ENCODE assay signal across 15 cellular contexts in the genomic region with DNA sequence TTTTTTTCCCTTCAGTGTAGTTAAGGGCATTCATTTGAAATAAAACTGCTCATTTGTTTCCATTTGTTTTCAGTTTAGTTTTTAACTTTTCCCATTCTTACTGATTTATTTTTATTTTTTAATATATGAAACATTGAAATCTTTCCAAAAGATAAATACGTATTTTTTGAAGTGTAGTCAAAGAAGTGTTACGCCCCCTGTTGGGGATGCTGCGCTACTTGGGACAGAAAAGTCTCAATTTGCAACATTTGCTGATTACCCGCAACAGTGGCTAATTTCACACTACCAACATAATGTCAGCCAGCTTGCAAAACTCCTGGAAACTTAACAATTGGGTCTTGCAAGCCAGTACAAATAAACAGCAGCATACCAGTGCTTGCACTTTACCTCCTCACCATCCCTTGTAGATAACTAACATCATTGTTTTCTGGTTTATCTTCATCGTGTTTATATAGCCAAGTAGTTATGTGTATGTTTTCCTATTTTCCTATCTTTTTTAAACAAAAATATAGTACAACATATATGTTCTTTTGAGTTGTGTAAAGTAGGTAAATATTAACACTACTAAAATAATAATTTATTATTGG.
DNase-seq lines count a peak whose midpoint lies in the region; ATAC-seq and TF ChIP-seq lines count a peak whose summit lies in the region.
"Had no signal": no experiment of that assay in that cellular context is flagged by ENCODE, and none has a peak within 500 bp of the region (broad histone marks: within the 10 kb centered on the region; RNA-seq: fewer than 3 reads in every experiment).

No MANE protein-coding gene starts in this region.

- H3K4me3 ChIP-seq in Karpas-422 (ENCODE audit: low read length) (no peak overlapping the region), brain microvascular endothelial cell (ENCODE audit: low read depth, low read length) (no peak overlapping the region)
- H3K4me3 ChIP-seq: upper lobe of right lung had no signal

- TF ChIP-seq CTCF in brain microvascular endothelial cell (IDR thresholded peaks at IDR 0.05; ENCODE audit: low read depth, low read length, missing control alignments): peak; percentile 61
- peak; percentile 70 for TF ChIP-seq CTCF in mesothelial cell of epicardium (IDR thresholded peaks at IDR 0.05; ENCODE audit: unreplicated experiment)

- H3K27ac ChIP-seq in Karpas-422 (ENCODE audit: low read length) (no peak overlapping the region), brain microvascular endothelial cell (no peak overlapping the region)
- H3K27ac ChIP-seq: epithelial cell of prostate, upper lobe of right lung had no signal

- no peaks in the 10 kb centered on the region for H3K27me3 Mint-ChIP-seq in mesothelial cell of epicardium (ENCODE audit: low read depth)
- H3K27me3 Mint-ChIP-seq: activated CD4-positive, alpha-beta T cell treated with anti-CD3 and anti-CD28 coated beads, Interleukin-2, amount 10 ng/mL, durations not matched to agents 24 days and 14 days; activated naive CD8-positive, alpha-beta T cell treated with anti-CD3 and anti-CD28 coated beads for 36 hours had no signal

- no peak overlapping the region for H3K4me2 ChIP-seq in Karpas-422 (ENCODE audit: low read depth, low read length, poor library complexity, severe bottlenecking)

- no peak for ATAC-seq in HG02870 (IDR thresholded peaks at IDR 0.05; ENCODE audit: unreplicated experiment)
- ATAC-seq: left cardiac atrium, Right ventricle myocardium inferior, upper lobe of right lung had no signal

- H3K79me2 ChIP-seq in Karpas-422 (ENCODE audit: low read length): no peaks in the 10 kb centered on the region

- H3K27me3 ChIP-seq in Karpas-422 (ENCODE audit: low read length) (no peaks in the 10 kb centered on the region), brain microvascular endothelial cell (replicated peaks) (no peaks in the 10 kb centered on the region)
- H3K27me3 ChIP-seq: upper lobe of right lung had no signal

- H3K36me3 ChIP-seq in Karpas-422 (ENCODE audit: insufficient read depth, low read length): no peaks in the 10 kb centered on the region
- H3K36me3 ChIP-seq in brain microvascular endothelial cell (replicated peaks): no peaks in the 10 kb centered on the region
- H3K36me3 ChIP-seq: upper lobe of right lung had no signal

- no peak overlapping the region for H3K9ac ChIP-seq in Karpas-422 (ENCODE audit: low read length)

- no peak overlapping the region for H3K4me3 Mint-ChIP-seq in mesothelial cell of epicardium
- H3K4me3 Mint-ChIP-seq: activated CD4-positive, alpha-beta T cell treated with anti-CD3 and anti-CD28 coated beads, Interleukin-2, amount 10 ng/mL, durations not matched to agents 24 days and 14 days; activated naive CD8-positive, alpha-beta T cell treated with anti-CD3 and anti-CD28 coated beads for 36 hours had no signal

- H3K36me3 Mint-ChIP-seq in mesothelial cell of epicardium: no peaks in the 10 kb centered on the region
- H3K36me3 Mint-ChIP-seq: activated naive CD8-positive, alpha-beta T cell treated with anti-CD3 and anti-CD28 coated beads for 36 hours had no signal

- no peaks in the 10 kb centered on the region for H3K9me3 Mint-ChIP-seq in mesothelial cell of epicardium
- H3K9me3 Mint-ChIP-seq: activated CD4-positive, alpha-beta T cell treated with anti-CD3 and anti-CD28 coated beads, Interleukin-2, amount 10 ng/mL, durations not matched to agents 24 days and 14 days; activated naive CD8-positive, alpha-beta T cell treated with anti-CD3 and anti-CD28 coated beads for 36 hours had no signal

- H3K9me2 ChIP-seq in Karpas-422 (replicated peaks; ENCODE audit: insufficient read depth, low read length): no peaks in the 10 kb centered on the region

- H3K27ac Mint-ChIP-seq in mesothelial cell of epicardium: no peak overlapping the region
- H3K27ac Mint-ChIP-seq: activated CD4-positive, alpha-beta T cell treated with anti-CD3 and anti-CD28 coated beads, Interleukin-2, amount 10 ng/mL, durations not matched to agents 24 days and 14 days; activated naive CD8-positive, alpha-beta T cell treated with anti-CD3 and anti-CD28 coated beads for 36 hours had no signal

- H3K4me1 ChIP-seq in Karpas-422 (ENCODE audit: low read length): no peaks in the 10 kb centered on the region
- H3K4me1 ChIP-seq: upper lobe of right lung had no signal

- in situ Hi-C loops in brain microvascular endothelial cell (cut with HindIII; ENCODE audit: low pct_ligation_motif_present, low sequenced_read_pairs): no loop called here

- H4K20me1 ChIP-seq in Karpas-422 (ENCODE audit: insufficient read depth, low read depth, low read length): no peaks in the 10 kb centered on the region

- H3K9me3 ChIP-seq in Karpas-422 (ENCODE audit: low read length): no peaks in the 10 kb centered on the region
- H3K9me3 ChIP-seq: upper lobe of right lung had no signal

- peaks cover 9% of the 10 kb centered on the region for H3K4me1 Mint-ChIP-seq in mesothelial cell of epicardium
- H3K4me1 Mint-ChIP-seq: activated CD4-positive, alpha-beta T cell treated with anti-CD3 and anti-CD28 coated beads, Interleukin-2, amount 10 ng/mL, durations not matched to agents 24 days and 14 days; activated naive CD8-positive, alpha-beta T cell treated with anti-CD3 and anti-CD28 coated beads for 36 hours had no signal

- DNase-seq in ELF-1 (ENCODE audit: low read depth, low spot score) (peak; percentile 3), Karpas-422 (peak; percentile 63), brain microvascular endothelial cell (no peak), mesothelial cell of epicardium (ENCODE audit: low spot score in 2 of 2, unreplicated experiment in 2 of 2) (no peak), hippocampal formation (lab: John Stamatoyannopoulos, UW) (no peak), NCI-H2107 (lab: John Stamatoyannopoulos, UW) (no peak)
- DNase-seq: activated CD4-positive, alpha-beta T cell treated with anti-CD3 and anti-CD28 coated beads, Interleukin-2, amount 10 ng/mL, durations not matched to agents 24 days and 14 days; activated naive CD8-positive, alpha-beta T cell treated with anti-CD3 and anti-CD28 coated beads for 36 hours; left cardiac atrium; NCI-H1930; posterior cingulate gyrus; upper lobe of right lung had no signal

- no peak overlapping the region for H2AFZ ChIP-seq in Karpas-422 (ENCODE audit: low read length)

Comparison
In these comparisons a context has a peak if more than half of its experiments do, and no peak if none do; other contexts are left out.
1. DNase-seq: peak in ELF-1 (single experiment) and Karpas-422 (single experiment); none in brain microvascular endothelial cell (single experiment), mesothelial cell of epicardium (0 of 2), hippocampal formation (0 of 2) and NCI-H2107 (single experiment).